12 cellular contexts compared by ENCODE assay signal in genomic region chr17:7576432-7576937, GRCh38. TPM values are rescaled to one million over a fixed set of nuclear protein-coding genes. Genes with fewer than 3 reads are reported as not detected.
DNase-seq lines count a peak whose midpoint lies in the region; ATAC-seq and TF ChIP-seq lines count a peak whose summit lies in the region.
"Had no signal": no experiment of that assay in that cellular context is flagged by ENCODE, and none has a peak within 500 bp of the region (broad histone marks: within the 10 kb centered on the region; RNA-seq: fewer than 3 reads in every experiment).

No MANE protein-coding gene starts in this region.

- H3K9me3 Mint-ChIP-seq in activated CD4-positive, alpha-beta T cell treated with anti-CD3 and anti-CD28 coated beads, Interleukin-2, amount 10 ng/mL, durations not matched to agents 7 days and 5 days = no peaks in the 10 kb centered on the region

- H3K27me3 Mint-ChIP-seq in activated CD4-positive, alpha-beta T cell treated with anti-CD3 and anti-CD28 coated beads, Interleukin-2, amount 10 ng/mL, durations not matched to agents 7 days and 5 days = no peaks in the 10 kb centered on the region

- H3K4me1 ChIP-seq in Panc1 (ENCODE audit: control insufficient read depth, insufficient read depth, low read length) = peaks cover 63% of the 10 kb centered on the region

- CTCF ChIA-PET in activated CD4-positive, alpha-beta T cell treated with anti-CD3 and anti-CD28 coated beads, Interleukin-2, amount 10 ng/mL, durations not matched to agents 7 days and 5 days (lab: Charles Lee) = interaction anchor here (0.7 to 2.9 kb wide), 3 partner anchors 13 to 121 kb away, joined by 3 to 10 read pairs (median 3); no protein-coding TSS in a partner anchor
- CTCF ChIA-PET in Panc1 (lab: Charles Lee) = no interaction called here

- no peaks in the 10 kb centered on the region for H3K27me3 ChIP-seq in Panc1 (ENCODE audit: control insufficient read depth, insufficient read depth, low read length)
- H3K27me3 ChIP-seq: heart right ventricle had no signal

- H3K36me3 Mint-ChIP-seq in activated CD4-positive, alpha-beta T cell treated with anti-CD3 and anti-CD28 coated beads, Interleukin-2, amount 10 ng/mL, durations not matched to agents 7 days and 5 days (ENCODE audit: low read depth) = peaks cover 81% of the 10 kb centered on the region

- peaks cover 79% of the 10 kb centered on the region for H3K4me1 Mint-ChIP-seq in activated CD4-positive, alpha-beta T cell treated with anti-CD3 and anti-CD28 coated beads, Interleukin-2, amount 10 ng/mL, durations not matched to agents 7 days and 5 days

- H3K9me3 ChIP-seq in Panc1 (ENCODE audit: control insufficient read depth, insufficient read depth, low read depth, low read length) = no peaks in the 10 kb centered on the region
- H3K9me3 ChIP-seq: heart right ventricle had no signal

- H3K27ac Mint-ChIP-seq in activated CD4-positive, alpha-beta T cell treated with anti-CD3 and anti-CD28 coated beads, Interleukin-2, amount 10 ng/mL, durations not matched to agents 7 days and 5 days = peak overlapping the region; percentile 43

- in situ Hi-C loops in Panc1 (cut with HindIII; ENCODE audit: low pct_unique_long_range_greater_than_20kb, low sequenced_read_pairs) = no loop called here

- intact Hi-C loops in Panc1 (cut with micrococcal nuclease; ENCODE audit: unreplicated experiment) = no loop called here

- POLR2A ChIA-PET in activated CD4-positive, alpha-beta T cell treated with anti-CD3 and anti-CD28 coated beads, Interleukin-2, amount 10 ng/mL, durations not matched to agents 7 days and 5 days (lab: Charles Lee) = interaction anchor here (0.7 kb wide), 1 partner anchor 11 kb away, joined by 3 read pairs; no protein-coding TSS in a partner anchor
- POLR2A ChIA-PET in Panc1 (lab: Charles Lee) = interaction anchor here (0.6 kb wide), 1 partner anchor 131 kb away, joined by 9 read pairs; no protein-coding TSS in a partner anchor

- BruUV-seq in Panc1 (replicated peaks; lab: Mats Ljungman, UMichigan) = no TSS peak

- no peak for TF ChIP-seq CTCF in Panc1 (IDR thresholded peaks at IDR 0.05)

- peak overlapping the region; percentile 33 for H3K4me3 Mint-ChIP-seq in activated CD4-positive, alpha-beta T cell treated with anti-CD3 and anti-CD28 coated beads, Interleukin-2, amount 10 ng/mL, durations not matched to agents 7 days and 5 days

- H3K36me3 ChIP-seq in Panc1 (ENCODE audit: control insufficient read depth, insufficient read depth, low read length) = peaks cover 26% of the 10 kb centered on the region

- no peak for ATAC-seq in Panc1
- no peak for ATAC-seq in GM18520 (IDR thresholded peaks at IDR 0.05; ENCODE audit: unreplicated experiment)
- ATAC-seq in HG02623 (IDR thresholded peaks at IDR 0.05; ENCODE audit: unreplicated experiment) = no peak
- ATAC-seq: heart right ventricle had no signal

- no peak overlapping the region for H3K4me3 ChIP-seq in Panc1 (ENCODE audit: low read depth in 2 of 2, low read length in 2 of 2)

- DNase-seq in activated CD4-positive, alpha-beta T cell treated with anti-CD3 and anti-CD28 coated beads, Interleukin-2, amount 10 ng/mL, durations not matched to agents 7 days and 5 days = no peak
- DNase-seq in activated CD4-positive, alpha-beta T cell treated with anti-CD3 and anti-CD28 coated beads, Interleukin-2, amount 50 U/mL, for 4 hours = no peak
- DNase-seq in Panc1 (ENCODE audit: low read depth, low spot score) = no peak
- DNase-seq in epithelial cell of prostate (ENCODE audit: low read depth, low spot score) = no peak
- DNase-seq in stimulated activated CD8-positive, alpha-beta memory T cell treated with anti-CD3 and anti-CD28 coated beads, Interleukin-4, amount 100 ng/mL, for 48 hours = peak; percentile 37
- DNase-seq in NCI-H187 treated with DMSO at 0.1 percent for 48 hours (lab: John Stamatoyannopoulos, UW) = no peak
- DNase-seq: dermis blood vessel endothelial cell, heart right ventricle, KBM-7, midbrain had no signal

- peak overlapping the region; percentile 35 for H3K27ac ChIP-seq in Panc1 (ENCODE audit: low read length)
- peak overlapping the region; percentile 99 for H3K27ac ChIP-seq in epithelial cell of prostate

RNA-seq across cellular contexts. Expression of gene CD68, which starts 3.0 kb away (rescaled TPM):
- 1 to 10 TPM; 3.8 to 4.4 TPM for total RNA-seq in activated CD4-positive, alpha-beta T cell treated with anti-CD3 and anti-CD28 coated beads, Interleukin-2, amount 10 ng/mL, durations not matched to agents 7 days and 5 days
- 51.6 TPM for total RNA-seq in Panc1 (2021; ENCODE audit: unreplicated experiment)
- 47.6 TPM for polyA plus RNA-seq in Panc1 (2012; ENCODE audit: insufficient read length)

RNA-seq across cellular contexts. Expression of gene MPDU1, which starts 7.2 kb away (rescaled TPM):
- total RNA-seq in activated CD4-positive, alpha-beta T cell treated with anti-CD3 and anti-CD28 coated beads, Interleukin-2, amount 10 ng/mL, durations not matched to agents 7 days and 5 days = 10 to 100 TPM; 62.3 to 81.7 TPM
- 47.1 TPM for total RNA-seq in Panc1 (2021; ENCODE audit: unreplicated experiment)
- polyA plus RNA-seq in Panc1 (2012; ENCODE audit: insufficient read length) = 68.0 TPM

RNA-seq across cellular contexts. Expression of gene SOX15, which starts 13.4 kb away (rescaled TPM):
- total RNA-seq in activated CD4-positive, alpha-beta T cell treated with anti-CD3 and anti-CD28 coated beads, Interleukin-2, amount 10 ng/mL, durations not matched to agents 7 days and 5 days = under 1 TPM; 0.57 to 0.71 TPM
- total RNA-seq in Panc1 (2021; ENCODE audit: unreplicated experiment) = 0.33 TPM
- polyA plus RNA-seq in Panc1 (2012; ENCODE audit: insufficient read length) = 1.1 TPM

RNA-seq across cellular contexts. Expression of gene SENP3, which starts 14.8 kb away (rescaled TPM):
- total RNA-seq in activated CD4-positive, alpha-beta T cell treated with anti-CD3 and anti-CD28 coated beads, Interleukin-2, amount 10 ng/mL, durations not matched to agents 7 days and 5 days = 10 to 100 TPM; 51.8 to 53.0 TPM
- total RNA-seq in Panc1 (2021; ENCODE audit: unreplicated experiment) = 63.7 TPM
- polyA plus RNA-seq in Panc1 (2012; ENCODE audit: insufficient read length) = 68.6 TPM

RNA-seq across cellular contexts. Expression of gene TNFSF13, which starts 17.9 kb away (rescaled TPM):
- 1 to 10 TPM; 3.8 to 4.0 TPM for total RNA-seq in activated CD4-positive, alpha-beta T cell treated with anti-CD3 and anti-CD28 coated beads, Interleukin-2, amount 10 ng/mL, durations not matched to agents 7 days and 5 days
- 2.3 TPM for total RNA-seq in Panc1 (2021; ENCODE audit: unreplicated experiment)
- polyA plus RNA-seq in Panc1 (2012; ENCODE audit: insufficient read length) = 3.1 TPM
